Comparison of ENCODE assay signal across 8 cellular contexts in the genomic region with DNA sequence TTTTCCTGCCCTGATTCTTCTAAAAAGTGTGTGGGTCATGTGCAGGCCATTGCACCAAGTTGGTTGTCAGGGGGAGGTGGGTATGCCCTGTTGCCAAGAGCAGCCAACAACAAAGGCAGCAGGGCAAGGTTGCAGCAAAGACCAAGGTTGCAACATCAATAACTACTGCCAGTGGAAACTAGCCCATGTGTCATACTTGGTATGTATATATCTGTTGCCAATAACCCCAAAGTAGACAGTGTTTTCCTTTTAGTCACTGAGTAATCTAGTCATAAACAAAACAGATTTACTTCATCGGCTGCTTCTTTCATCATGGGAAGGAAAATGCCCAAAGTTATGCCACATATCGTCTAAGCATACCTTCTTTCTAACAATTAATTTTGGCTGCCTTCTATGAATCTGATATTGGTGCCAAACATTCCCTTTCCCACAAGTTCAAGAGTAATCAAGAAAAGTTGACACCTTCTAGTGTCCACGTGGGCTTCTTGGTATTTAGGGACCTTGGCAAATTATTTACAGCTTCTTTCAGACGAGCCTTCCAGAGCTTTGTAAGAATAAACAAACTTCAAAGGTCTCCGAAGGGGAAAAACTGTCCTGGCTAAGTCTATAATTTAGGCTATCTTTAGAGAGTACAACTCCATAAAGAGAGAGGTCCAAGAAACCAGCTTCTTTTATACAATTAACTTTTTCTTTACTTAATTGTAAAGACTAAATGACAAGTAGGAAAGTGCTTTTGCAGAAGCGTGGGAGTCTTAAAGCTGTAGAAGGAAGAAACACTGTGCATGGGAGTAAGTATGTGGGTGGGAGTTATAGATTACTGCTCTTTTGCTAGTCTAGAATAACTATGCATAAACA. TPM values are rescaled to one million over a fixed set of nuclear protein-coding genes. Genes with fewer than 3 reads are reported as not detected.
DNase-seq lines count a peak whose midpoint lies in the region; ATAC-seq and TF ChIP-seq lines count a peak whose summit lies in the region.

No MANE protein-coding gene starts in this region.

- intact Hi-C loops in Panc1 (cut with micrococcal nuclease; ENCODE audit: unreplicated experiment) = no loop called here

- H3K36me3 ChIP-seq in BJ (ENCODE audit: control insufficient read depth, insufficient read depth, low read length) (no peaks in the 10 kb centered on the region), Panc1 (ENCODE audit: control insufficient read depth, insufficient read depth, low read length) (no peaks in the 10 kb centered on the region), adipocyte (ENCODE audit: control insufficient read depth, insufficient read depth, low read length, severe bottlenecking) (no peaks in the 10 kb centered on the region), kidney epithelial cell (ENCODE audit: control insufficient read depth, insufficient read depth, low read length) (no peaks in the 10 kb centered on the region)

- H3K9me3 ChIP-seq in Panc1 (ENCODE audit: control insufficient read depth, insufficient read depth, low read depth, low read length) = no peaks in the 10 kb centered on the region
- no peaks in the 10 kb centered on the region for H3K9me3 ChIP-seq in adipocyte (ENCODE audit: control insufficient read depth, low read length)

- H3K36me3 Mint-ChIP-seq in stimulated activated effector memory CD8-positive, alpha-beta T cell treated with anti-CD3 and anti-CD28 coated beads, Interleukin-12 subunit alpha, Interleukin-12 subunit beta, amount 100 ng/mL, for 72 hours = peaks cover 16% of the 10 kb centered on the region

- H3K4me3 Mint-ChIP-seq in stimulated activated effector memory CD8-positive, alpha-beta T cell treated with anti-CD3 and anti-CD28 coated beads, Interleukin-12 subunit alpha, Interleukin-12 subunit beta, amount 100 ng/mL, for 72 hours = peak overlapping the region; percentile 56

- TF ChIP-seq CTCF in BJ (IDR thresholded peaks at IDR 0.05; ENCODE audit: insufficient read depth, low read depth, low read length) (no peak), HFF-Myc (IDR thresholded peaks at IDR 0.05; ENCODE audit: low read depth, low read length, missing control alignments) (no peak), Panc1 (IDR thresholded peaks at IDR 0.05) (no peak), kidney epithelial cell (IDR thresholded peaks at IDR 0.05; ENCODE audit: insufficient read depth, low read length, poor library complexity, severe bottlenecking) (no peak)

- ATAC-seq in Panc1 = peak; percentile 84
- ATAC-seq in stimulated activated effector memory CD8-positive, alpha-beta T cell treated with anti-CD3 and anti-CD28 coated beads, Interleukin-12 subunit alpha, Interleukin-12 subunit beta, amount 100 ng/mL, for 72 hours = peak; percentile 92
- no peak for ATAC-seq in HG03095 (IDR thresholded peaks at IDR 0.05; ENCODE audit: unreplicated experiment)

- H3K27me3 ChIP-seq in BJ (ENCODE audit: control insufficient read depth, insufficient read depth, low read length) = no peaks in the 10 kb centered on the region
- no peaks in the 10 kb centered on the region for H3K27me3 ChIP-seq in Panc1 (ENCODE audit: control insufficient read depth, insufficient read depth, low read length)
- H3K27me3 ChIP-seq in adipocyte (replicated peaks; ENCODE audit: control insufficient read depth, insufficient read depth, low read length) = no peaks in the 10 kb centered on the region
- no peaks in the 10 kb centered on the region for H3K27me3 ChIP-seq in kidney epithelial cell (ENCODE audit: control insufficient read depth, insufficient read depth, low read length)

- H3K27ac ChIP-seq in Panc1 (ENCODE audit: low read length) = no peak overlapping the region

- in situ Hi-C loops in Panc1 (cut with HindIII; ENCODE audit: low pct_unique_long_range_greater_than_20kb, low sequenced_read_pairs) = no loop called here

- H3K4me3 ChIP-seq in BJ (ENCODE audit: low read depth, low read length) (no peak overlapping the region), HFF-Myc (replicated peaks; ENCODE audit: low read depth, low read length) (no peak overlapping the region), Panc1 (ENCODE audit: low read depth in 2 of 2, low read length in 2 of 2) (no peak overlapping the region), adipocyte (ENCODE audit: low read length) (peak overlapping the region; percentile 25), kidney epithelial cell (ENCODE audit: low read depth, low read length) (no peak overlapping the region)

- DNase-seq in BJ (ENCODE audit: low read depth) (peak; percentile 94), HFF-Myc (ENCODE audit: extremely low read depth, low read depth) (peak; percentile 84), Panc1 (ENCODE audit: low read depth, low spot score) (peak; percentile 77), adipocyte (ENCODE audit: low read depth) (peak; percentile 98), kidney epithelial cell (ENCODE audit: low read depth) (peak; percentile 92), GM19238 (ENCODE audit: insufficient read length, low spot score) (no peak)
- DNase-seq in stimulated activated effector memory CD8-positive, alpha-beta T cell treated with anti-CD3 and anti-CD28 coated beads, Interleukin-12 subunit alpha, Interleukin-12 subunit beta, amount 100 ng/mL, for 72 hours (ENCODE audit: low spot score in 2 of 2) = no peak

- H3K9ac ChIP-seq in adipocyte (ENCODE audit: low read length) = no peak overlapping the region

- POLR2A ChIA-PET in BJ (lab: Charles Lee) = interaction anchor here (0.6 kb wide), 2 partner anchors 9 to 99 kb away, joined by 4 to 7 read pairs; no protein-coding TSS in a partner anchor
- POLR2A ChIA-PET in Panc1 (lab: Charles Lee) = interaction anchor here (0.5 kb wide), 1 partner anchor 15 kb away, joined by 4 read pairs; no protein-coding TSS in a partner anchor

- H3K9me3 Mint-ChIP-seq in stimulated activated effector memory CD8-positive, alpha-beta T cell treated with anti-CD3 and anti-CD28 coated beads, Interleukin-12 subunit alpha, Interleukin-12 subunit beta, amount 100 ng/mL, for 72 hours = no peaks in the 10 kb centered on the region

- peaks cover 76% of the 10 kb centered on the region for H3K4me1 Mint-ChIP-seq in stimulated activated effector memory CD8-positive, alpha-beta T cell treated with anti-CD3 and anti-CD28 coated beads, Interleukin-12 subunit alpha, Interleukin-12 subunit beta, amount 100 ng/mL, for 72 hours

- CTCF ChIA-PET in BJ (lab: Yijun Ruan, JAX) = interaction anchor here (0.5 kb wide), 1 partner anchor 41 kb away, joined by 3 read pairs; no protein-coding TSS in a partner anchor
- CTCF ChIA-PET in Panc1 (lab: Charles Lee) = no interaction called here

- no peaks in the 10 kb centered on the region for H3K4me1 ChIP-seq in Panc1 (ENCODE audit: control insufficient read depth, insufficient read depth, low read length)
- H3K4me1 ChIP-seq in adipocyte (ENCODE audit: control insufficient read depth, insufficient read depth, low read length) = peaks cover 15% of the 10 kb centered on the region

- no TSS peak for BruUV-seq in Panc1 (replicated peaks; lab: Mats Ljungman, UMichigan)

- H3K27ac Mint-ChIP-seq in stimulated activated effector memory CD8-positive, alpha-beta T cell treated with anti-CD3 and anti-CD28 coated beads, Interleukin-12 subunit alpha, Interleukin-12 subunit beta, amount 100 ng/mL, for 72 hours = peak overlapping the region; percentile 98

RNA-seq across cellular contexts. Expression of gene MBNL1, which starts 10.1 kb away (rescaled TPM):
- polyA plus RNA-seq in BJ (2011; rRNA removed) = 183 and 203 TPM in 2 replicates
- polyA minus RNA-seq in BJ (2011; rRNA and poly(A)+ RNA removed) = 324 and 379 TPM in 2 replicates
- total RNA-seq in Panc1 (2021; ENCODE audit: unreplicated experiment) (140 TPM), kidney epithelial cell (47.5 and 58.4 TPM in 2 replicates)
- 55.2 TPM for polyA plus RNA-seq in Panc1 (2012; ENCODE audit: insufficient read length)

Comparison
In these comparisons a context has a peak if more than half of its experiments do, and no peak if none do; other contexts are left out.
1. DNase-seq: peak in BJ (single experiment), HFF-Myc (single experiment), Panc1 (single experiment), adipocyte (single experiment) and kidney epithelial cell (single experiment); none in stimulated activated effector memory CD8-positive, alpha-beta T cell treated with anti-CD3 and anti-CD28 coated beads, Interleukin-12 subunit alpha, Interleukin-12 subunit beta, amount 100 ng/mL, for 72 hours (0 of 2) and GM19238 (single experiment).